ENCODE assay signal across 9 cellular contexts in genomic region chr22:45645150-45645525, GRCh38. TPM values are rescaled to one million over a fixed set of nuclear protein-coding genes. Genes with fewer than 3 reads are reported as not detected.
DNase-seq lines count a peak whose midpoint lies in the region; ATAC-seq and TF ChIP-seq lines count a peak whose summit lies in the region.
"Had no signal": no experiment of that assay in that cellular context is flagged by ENCODE, and none has a peak within 500 bp of the region (broad histone marks: within the 10 kb centered on the region; RNA-seq: fewer than 3 reads in every experiment).

No MANE protein-coding gene starts in this region.

- POLR2A ChIA-PET in CD8-positive, alpha-beta memory T cell (lab: Charles Lee), result no interaction called here
- POLR2A ChIA-PET in IMR-90 (lab: Charles Lee; ENCODE audit: unreplicated experiment), result no interaction called here

- DNase-seq in CD8-positive, alpha-beta memory T cell, result no peak
- no peak for DNase-seq in IMR-90
- DNase-seq in endodermal cell, result no peak
- DNase-seq in osteocyte (ENCODE audit: extremely low spot score, unreplicated experiment), result peak; percentile 75
- no peak for DNase-seq in MG63
- DNase-seq in esophagus squamous epithelium (lab: John Stamatoyannopoulos, UW), result no peak
- no peak for DNase-seq in ecto neural progenitor cell (ENCODE audit: low spot score)

- H2AK5ac ChIP-seq in IMR-90 (ENCODE audit: low read depth, low read length), result no peak overlapping the region; the same call in 1 of the 2 replicates

- TF ChIP-seq POLR2A in IMR-90 (IDR thresholded peaks at IDR 0.05; ENCODE audit: low read depth, low read length) (no peak), esophagus squamous epithelium (IDR thresholded peaks at IDR 0.05) (no peak)

- H3K9me3 Mint-ChIP-seq in CD8-positive, alpha-beta memory T cell, result no peaks in the 10 kb centered on the region
- H3K9me3 Mint-ChIP-seq in endodermal cell, result no peaks in the 10 kb centered on the region
- H3K9me3 Mint-ChIP-seq in osteocyte (ENCODE audit: unreplicated experiment), result no peaks in the 10 kb centered on the region

- H2BK20ac ChIP-seq in IMR-90 (ENCODE audit: low read depth, low read length), result no peak overlapping the region

- peaks cover 3% of the 10 kb centered on the region for H3K27me3 ChIP-seq in CD8-positive, alpha-beta memory T cell (ENCODE audit: insufficient read depth, low read length, poor library complexity, severe bottlenecking)
- H3K27me3 ChIP-seq in IMR-90 (ENCODE audit: control insufficient read depth, insufficient read depth, low read length) (peaks cover 26% of the 10 kb centered on the region), endodermal cell (ENCODE audit: control insufficient read depth, insufficient read depth, low read length, poor library complexity, severe bottlenecking) (peaks cover 17% of the 10 kb centered on the region), MG63 (no peaks in the 10 kb centered on the region), esophagus squamous epithelium (peaks cover 0 to 40% (median 2%) of the 10 kb centered on the region in 4 donors)

- no peaks in the 10 kb centered on the region for H3K36me3 Mint-ChIP-seq in CD8-positive, alpha-beta memory T cell
- H3K36me3 Mint-ChIP-seq in endodermal cell (ENCODE audit: low read depth), result no peaks in the 10 kb centered on the region
- no peaks in the 10 kb centered on the region for H3K36me3 Mint-ChIP-seq in osteocyte (ENCODE audit: unreplicated experiment)

- H2AFZ ChIP-seq in IMR-90 (replicated peaks; ENCODE audit: low read length, poor library complexity), result peak overlapping the region; percentile 84

- no peak overlapping the region for H3K4me2 ChIP-seq in IMR-90 (ENCODE audit: low read depth, low read length)

- no peaks in the 10 kb centered on the region for H4K20me1 ChIP-seq in IMR-90 (ENCODE audit: insufficient read depth, low read length)

- 0 out of 2 replicates have a peak, but pooled peaks cover 2% of the 10 kb centered on the region for H3K9me1 ChIP-seq in IMR-90 (ENCODE audit: insufficient read depth, low read length)

- no peaks in the 10 kb centered on the region for H3K79me1 ChIP-seq in IMR-90 (ENCODE audit: low read depth in 1 of 2, low read length in 2 of 2)

- ATAC-seq in IMR-90 (ENCODE audit: low read depth) (no peak), HG02610 (IDR thresholded peaks at IDR 0.05; ENCODE audit: unreplicated experiment) (no peak)

- no peak overlapping the region for H3K14ac ChIP-seq in IMR-90 (replicated peaks; ENCODE audit: low read depth, low read length)

- peak overlapping the region in 4 of 7 donors; percentile 28 to 57 (median 41) for H3K4me3 Mint-ChIP-seq in CD8-positive, alpha-beta memory T cell
- H3K4me3 Mint-ChIP-seq in endodermal cell (peak overlapping the region; percentile 38), osteocyte (ENCODE audit: unreplicated experiment) (no peak overlapping the region)

- H4K8ac ChIP-seq in IMR-90 (ENCODE audit: low read depth in 2 of 2, low read length in 2 of 2), result no peak overlapping the region

- CTCF ChIA-PET in CD8-positive, alpha-beta memory T cell (lab: Charles Lee), result interaction anchor here (0.8 to 1.3 kb wide), 4 partner anchors 10 to 67 kb away, joined by 3 to 4 read pairs (median 3); no protein-coding TSS in a partner anchor
- CTCF ChIA-PET in IMR-90 (lab: Yijun Ruan, JAX), result interaction anchor here (0.7 kb wide), 1 partner anchor 213 kb away, joined by 6 read pairs; no protein-coding TSS in a partner anchor

- H2BK15ac ChIP-seq in IMR-90 (ENCODE audit: low read depth, low read length), result no peak overlapping the region

- H3K4ac ChIP-seq in IMR-90 (ENCODE audit: low read depth, low read length), result no peak overlapping the region

- no peak overlapping the region for H4K5ac ChIP-seq in IMR-90 (ENCODE audit: low read depth, low read length)

- no peak for TF ChIP-seq RAD21 in IMR-90 (IDR thresholded peaks at IDR 0.05; ENCODE audit: low read length)

- no peaks in the 10 kb centered on the region for H3K9me3 ChIP-seq in CD8-positive, alpha-beta memory T cell (ENCODE audit: low read length)
- H3K9me3 ChIP-seq in IMR-90 (ENCODE audit: control insufficient read depth, insufficient read depth, low read length) (no peaks in the 10 kb centered on the region), endodermal cell (ENCODE audit: control insufficient read depth, low read length) (no peaks in the 10 kb centered on the region), MG63 (no peaks in the 10 kb centered on the region), esophagus squamous epithelium (no peaks in the 10 kb centered on the region)

- dilution Hi-C loops in IMR-90 (cut with HindIII; ENCODE audit: low sequenced_read_pairs, unreplicated experiment), result no loop called here

- no peak overlapping the region for H3K4me3 ChIP-seq in CD8-positive, alpha-beta memory T cell (ENCODE audit: low read length)
- H3K4me3 ChIP-seq in IMR-90 (ENCODE audit: insufficient read depth, low read depth, low read length) (no peak overlapping the region), endodermal cell (ENCODE audit: low read length) (no peak overlapping the region), MG63 (no peak overlapping the region), esophagus squamous epithelium (peak overlapping the region in 2 of 4 donors; percentile 15 to 48)

- H2BK5ac ChIP-seq in IMR-90 (ENCODE audit: low read depth, low read length, poor library complexity, severe bottlenecking), result no peak overlapping the region

- no peak overlapping the region for H3K27ac ChIP-seq in CD8-positive, alpha-beta memory T cell (ENCODE audit: low read depth, low read length)
- no peak overlapping the region for H3K27ac ChIP-seq in IMR-90 (ENCODE audit: insufficient read depth, low read length)
- H3K27ac ChIP-seq in endodermal cell (ENCODE audit: low read depth, low read length), result no peak overlapping the region
- no peak overlapping the region for H3K27ac ChIP-seq in esophagus squamous epithelium
- H3K27ac ChIP-seq: RWPE1 had no signal

- H3K4me1 ChIP-seq in CD8-positive, alpha-beta memory T cell (ENCODE audit: insufficient read depth, low read length), result peaks cover 5% of the 10 kb centered on the region
- H3K4me1 ChIP-seq in IMR-90 (ENCODE audit: control insufficient read depth, insufficient read depth, low read length) (peaks cover 2% of the 10 kb centered on the region; the same call in 1 of the 2 replicates), endodermal cell (ENCODE audit: control insufficient read depth, insufficient read depth, low read length) (no peaks in the 10 kb centered on the region), esophagus squamous epithelium (peaks cover 10 to 30% (median 17%) of the 10 kb centered on the region in 3 donors)

- WGBS in IMR-90 (ENCODE audit: extremely low coverage in 2 of 2, insufficient read length in 1 of 2), 2 experiments, result 42% methylated on average over 9 of the region's 16 CpGs; no CpG with 5 or more reads in 1 of the 2 experiments
- WGBS in endodermal cell (ENCODE audit: insufficient coverage in 1 of 2, insufficient read length in 1 of 2), 2 experiments, result 70 to 74% methylated on average over 12 to 16 of the region's 16 CpGs
- 52 to 73% methylated on average over 4 to 5 of the region's 16 CpGs for WGBS in esophagus squamous epithelium, 2 donors

- intact Hi-C loops in IMR-90 (cut with micrococcal nuclease) (loop anchor here (1.0 kb wide), 1 partner anchor 186 kb away; no protein-coding TSS in a partner anchor), esophagus squamous epithelium (cut with DNase I) (loop anchor here (10.0 kb wide), 1 partner anchor 220 kb away; no protein-coding TSS in a partner anchor)

- in situ Hi-C loops in IMR-90 (cut with MboI; ENCODE audit: low sequenced_read_pairs), result loop anchor here (10.0 kb wide), 1 partner anchor 220 kb away; no protein-coding TSS in a partner anchor

- H2BK120ac ChIP-seq in IMR-90 (ENCODE audit: low read depth, low read length), result no peak overlapping the region

- no TSS peak for BruUV-seq in IMR-90 (replicated peaks; lab: Mats Ljungman, UMichigan)

- peaks cover 13 to 55% of the 10 kb centered on the region in 2 donors for H3K27me3 Mint-ChIP-seq in CD8-positive, alpha-beta memory T cell
- H3K27me3 Mint-ChIP-seq in endodermal cell (ENCODE audit: insufficient read depth) (peaks cover 66% of the 10 kb centered on the region), osteocyte (ENCODE audit: unreplicated experiment) (peaks cover 9% of the 10 kb centered on the region)

- H4K91ac ChIP-seq in IMR-90 (ENCODE audit: insufficient read depth, low read depth, low read length), result no peak overlapping the region

- no peak overlapping the region; the same call in 1 of the 2 replicates for H3K23ac ChIP-seq in IMR-90 (ENCODE audit: low read depth, low read length)

- no peak overlapping the region for H3K56ac ChIP-seq in IMR-90 (ENCODE audit: extremely low read depth, insufficient read depth, low read length)

- TF ChIP-seq CTCF in IMR-90 (conservative IDR thresholded peaks at IDR 0.05; ENCODE audit: low read depth, low read length) (no peak), endodermal cell (conservative IDR thresholded peaks at IDR 0.05) (no peak), osteocyte (IDR thresholded peaks at IDR 0.05) (no peak), esophagus squamous epithelium (IDR thresholded peaks at IDR 0.05) (no peak)

- peak overlapping the region; percentile 79 for H2AK9ac ChIP-seq in IMR-90 (replicated peaks; ENCODE audit: low read depth, low read length, poor library complexity)

- H3K36me3 ChIP-seq in CD8-positive, alpha-beta memory T cell (ENCODE audit: insufficient read depth, low read length), result no peaks in the 10 kb centered on the region
- H3K36me3 ChIP-seq in IMR-90 (ENCODE audit: control insufficient read depth, insufficient read depth, low read length), result no peaks in the 10 kb centered on the region
- H3K36me3 ChIP-seq in endodermal cell (ENCODE audit: control insufficient read depth, insufficient read depth, low read length), result no peaks in the 10 kb centered on the region
- H3K36me3 ChIP-seq in MG63, result no peaks in the 10 kb centered on the region
- no peaks in the 10 kb centered on the region for H3K36me3 ChIP-seq in esophagus squamous epithelium

- H3K18ac ChIP-seq in IMR-90 (ENCODE audit: low read depth, low read length), result no peak overlapping the region

- peaks cover 11 to 23% (median 11%) of the 10 kb centered on the region in 3 donors for H3K4me1 Mint-ChIP-seq in CD8-positive, alpha-beta memory T cell
- H3K4me1 Mint-ChIP-seq in endodermal cell, result peaks cover 6% of the 10 kb centered on the region
- peaks cover 3% of the 10 kb centered on the region for H3K4me1 Mint-ChIP-seq in osteocyte (ENCODE audit: unreplicated experiment)

- peak overlapping the region in 4 of 8 donors; percentile 7 to 52 (median 40) for H3K27ac Mint-ChIP-seq in CD8-positive, alpha-beta memory T cell
- no peak overlapping the region for H3K27ac Mint-ChIP-seq in endodermal cell
- no peak overlapping the region for H3K27ac Mint-ChIP-seq in osteocyte (ENCODE audit: unreplicated experiment)

- H3K9ac ChIP-seq in IMR-90 (ENCODE audit: low read depth, low read length) (no peak overlapping the region), endodermal cell (ENCODE audit: extremely low read depth, low read length, poor library complexity, severe bottlenecking) (no peak overlapping the region)

RNA-seq across cellular contexts. Expression of gene ATXN10, which starts 26.5 kb away (rescaled TPM):
- total RNA-seq in CD8-positive, alpha-beta memory T cell, result 100 to 1,000 TPM; 122 to 123 TPM
- polyA plus RNA-seq in CD8-positive, alpha-beta memory T cell, result 95.7 TPM
- total RNA-seq in IMR-90 (2012; rRNA removed) (116 and 119 TPM in 2 replicates), endodermal cell (100 to 1,000 TPM; 223 to 266 TPM), osteocyte (147 and 164 TPM in 2 replicates), esophagus squamous epithelium (100 to 1,000 TPM in 1 of 4 donors, 10 to 100 TPM in 3; 79.0 to 152 (median 88.3) TPM)
- 197 and 231 TPM in 2 replicates for polyA plus RNA-seq in IMR-90 (2012; rRNA removed)
- 32.5 and 114 TPM in 2 replicates for polyA plus RNA-seq in IMR-90 (2012; cell fraction: cytosol; rRNA removed)
- 8.9 and 101 TPM in 2 replicates for polyA plus RNA-seq in IMR-90 (2012; cell fraction: nucleus; rRNA removed; ENCODE audit: low replicate concordance)
- polyA plus RNA-seq in endodermal cell (2013, experiment 1 of 2), result 276 TPM
- polyA plus RNA-seq in endodermal cell (2013, experiment 2 of 2), result 252 TPM
- total RNA-seq in MG63 (2014; rRNA removed; shearing (Covaris generic); ENCODE audit: low replicate concordance), result 169 and 176 TPM in 2 replicates
